Comparison of ENCODE assay signal across 2 cellular contexts in genomic region chr17:30341703-30342102, GRCh38.
A peak's percentile ranks its signal among the peaks of the same experiment; 100 is the strongest.
TF ChIP-seq lines count a peak whose summit lies in the region.

No MANE protein-coding gene starts in this region.

TF ChIP-seq in HEK293, 187 proteins besides CTCF, POLR2A, EP300 and RAD21:
- TF ChIP-seq ZNF837 (tag by site-specific recombination; IDR thresholded peaks at IDR 0.05) (no peak), ZSCAN4 (tag by site-specific recombination; IDR thresholded peaks at IDR 0.05) (0 out of 2 replicates have a peak, but pooled peaks have one; percentile 46), ZNF701 (tag by site-specific recombination; IDR thresholded peaks at IDR 0.05) (no peak), ZNF785 (tag by site-specific recombination; IDR thresholded peaks at IDR 0.05) (no peak), ZNF560 (tag by site-specific recombination; IDR thresholded peaks at IDR 0.05; ENCODE audit: borderline replicate concordance) (no peak), IKZF3 (tag by site-specific recombination; IDR thresholded peaks at IDR 0.05) (no peak), ZSCAN16 (tag by site-specific recombination; IDR thresholded peaks at IDR 0.05) (no peak), PBX3 (CRISPR knock-in tag; IDR thresholded peaks at IDR 0.05) (no peak), ZNF112 (tag by site-specific recombination; IDR thresholded peaks at IDR 0.05) (peak; percentile 97)
TF ChIP-seq in HEK293: peak in this region for 2.

TF ChIP-seq in K562, 482 proteins besides CTCF, POLR2A, EP300 and RAD21:
- no peak for TF ChIP-seq PBX2 (CRISPR knock-in tag; IDR thresholded peaks at IDR 0.05; ENCODE audit: low read depth)
- peak; percentile 30; the same call in 1 of the 2 replicates for TF ChIP-seq PBX2 (tag; conservative IDR thresholded peaks at IDR 0.05; ENCODE audit: low read depth)
- no peak for TF ChIP-seq ZNF175 (CRISPR knock-in tag; IDR thresholded peaks at IDR 0.05; ENCODE audit: low read depth)
- no peak for TF ChIP-seq HDGF (IDR thresholded peaks at IDR 0.05)
